ENCODE assay signal across 26 cellular contexts in genomic region chr18:79318142-79318673, GRCh38.
DNase-seq lines count a peak whose midpoint lies in the region; ATAC-seq and TF ChIP-seq lines count a peak whose summit lies in the region.
"Had no signal": no experiment of that assay in that cellular context is flagged by ENCODE, and none has a peak within 500 bp of the region (broad histone marks: within the 10 kb centered on the region; RNA-seq: fewer than 3 reads in every experiment).

No MANE protein-coding gene starts in this region.

- no peaks in the 10 kb centered on the region for H3K79me2 ChIP-seq in DND-41 (ENCODE audit: insufficient read depth, low read length)

- no peak overlapping the region for H3K4me2 ChIP-seq in DND-41 (ENCODE audit: insufficient read depth, low read length)

- no peak for TF ChIP-seq CTCF in DND-41 (IDR thresholded peaks at IDR 0.05; ENCODE audit: borderline replicate concordance, extremely low read depth, low read length, poor library complexity, severe bottlenecking)

- H3K27me3 Mint-ChIP-seq in activated CD4-positive, alpha-beta T cell treated with anti-CD3 and anti-CD28 coated beads for 36 hours, result no peaks in the 10 kb centered on the region
- H3K27me3 Mint-ChIP-seq in activated T-helper 17 cell treated with anti-CD3 and anti-CD28 coated beads, Interleukin-2, amount 50 U/mL, for 72 hours, result no peaks in the 10 kb centered on the region
- no peaks in the 10 kb centered on the region for H3K27me3 Mint-ChIP-seq in natural killer cell treated with Interleukin-12 subunit alpha and Interleukin-12 subunit beta and Interleukin-15 and Interleukin-18, amount 100 ng/mL, for 72 hours
- H3K27me3 Mint-ChIP-seq: activated CD4-positive, alpha-beta memory T cell treated with anti-CD3 and anti-CD28 coated beads, Interleukin-2, amount 10 ng/mL, durations not matched to agents 7 days and 5 days; activated naive CD4-positive, alpha-beta T cell treated with anti-CD3 and anti-CD28 coated beads, Interleukin-2, amount 10 ng/mL, durations not matched to agents 7 days and 5 days had no signal

- H3K9me3 ChIP-seq in DND-41 (ENCODE audit: insufficient read depth, low read length, severe bottlenecking), result no peaks in the 10 kb centered on the region
- H3K9me3 ChIP-seq: Caco-2, psoas muscle, thoracic aorta, uterus had no signal

- H3K36me3 ChIP-seq in DND-41 (ENCODE audit: insufficient read depth, low read length), result peaks cover 19% of the 10 kb centered on the region
- H3K36me3 ChIP-seq: uterus had no signal

- H3K4me3 Mint-ChIP-seq in activated CD4-positive, alpha-beta T cell treated with anti-CD3 and anti-CD28 coated beads for 36 hours, result no peak overlapping the region
- H3K4me3 Mint-ChIP-seq in activated T-helper 17 cell treated with anti-CD3 and anti-CD28 coated beads, Interleukin-2, amount 50 U/mL, for 72 hours, result no peak overlapping the region
- peak overlapping the region; percentile 70 for H3K4me3 Mint-ChIP-seq in natural killer cell treated with Interleukin-12 subunit alpha and Interleukin-12 subunit beta and Interleukin-15 and Interleukin-18, amount 100 ng/mL, for 72 hours
- H3K4me3 Mint-ChIP-seq: activated CD4-positive, alpha-beta memory T cell treated with anti-CD3 and anti-CD28 coated beads, Interleukin-2, amount 10 ng/mL, durations not matched to agents 7 days and 5 days; activated naive CD4-positive, alpha-beta T cell treated with anti-CD3 and anti-CD28 coated beads, Interleukin-2, amount 10 ng/mL, durations not matched to agents 7 days and 5 days had no signal

- H3K4me3 ChIP-seq in DND-41 (ENCODE audit: low read depth in 1 of 2, low read length in 2 of 2), result no peak overlapping the region
- H3K4me3 ChIP-seq: psoas muscle, thoracic aorta, uterus had no signal

- H3K27me3 ChIP-seq in DND-41 (ENCODE audit: insufficient read depth, low read length, poor library complexity), result no peaks in the 10 kb centered on the region
- H3K27me3 ChIP-seq: uterus had no signal

- H3K9me3 Mint-ChIP-seq in activated CD4-positive, alpha-beta T cell treated with anti-CD3 and anti-CD28 coated beads for 36 hours (ENCODE audit: low read depth), result peaks cover 13% of the 10 kb centered on the region
- H3K9me3 Mint-ChIP-seq in activated T-helper 17 cell treated with anti-CD3 and anti-CD28 coated beads, Interleukin-2, amount 50 U/mL, for 72 hours, result no peaks in the 10 kb centered on the region
- peaks cover 4% of the 10 kb centered on the region for H3K9me3 Mint-ChIP-seq in natural killer cell treated with Interleukin-12 subunit alpha and Interleukin-12 subunit beta and Interleukin-15 and Interleukin-18, amount 100 ng/mL, for 72 hours
- H3K9me3 Mint-ChIP-seq: activated CD4-positive, alpha-beta memory T cell treated with anti-CD3 and anti-CD28 coated beads, Interleukin-2, amount 10 ng/mL, durations not matched to agents 7 days and 5 days had no signal

- POLR2A ChIA-PET in activated CD4-positive, alpha-beta T cell treated with anti-CD3 and anti-CD28 coated beads for 36 hours (lab: Charles Lee), result no interaction called here

- peak overlapping the region; percentile 7 for H3K27ac Mint-ChIP-seq in activated CD4-positive, alpha-beta T cell treated with anti-CD3 and anti-CD28 coated beads for 36 hours
- H3K27ac Mint-ChIP-seq in activated T-helper 17 cell treated with anti-CD3 and anti-CD28 coated beads, Interleukin-2, amount 50 U/mL, for 72 hours, result peak overlapping the region; percentile 67
- H3K27ac Mint-ChIP-seq in natural killer cell treated with Interleukin-12 subunit alpha and Interleukin-12 subunit beta and Interleukin-15 and Interleukin-18, amount 100 ng/mL, for 72 hours, result peak overlapping the region; percentile 21 to 48
- H3K27ac Mint-ChIP-seq: activated CD4-positive, alpha-beta memory T cell treated with anti-CD3 and anti-CD28 coated beads, Interleukin-2, amount 10 ng/mL, durations not matched to agents 7 days and 5 days; activated naive CD4-positive, alpha-beta T cell treated with anti-CD3 and anti-CD28 coated beads, Interleukin-2, amount 10 ng/mL, durations not matched to agents 7 days and 5 days had no signal

- intact Hi-C loops in activated CD4-positive, alpha-beta T cell treated with anti-CD3 and anti-CD28 coated beads for 36 hours (cut with DNase I, micrococcal nuclease), result no loop called here

- no peak overlapping the region for H2AFZ ChIP-seq in DND-41 (ENCODE audit: low read depth, low read length)

- no peak overlapping the region for H3K27ac ChIP-seq in DND-41 (ENCODE audit: low read length)
- H3K27ac ChIP-seq: psoas muscle, RWPE1, thoracic aorta, uterus had no signal

- no peak for DNase-seq in activated CD4-positive, alpha-beta T cell treated with anti-CD3 and anti-CD28 coated beads for 36 hours
- no peak for DNase-seq in activated CD4-positive, alpha-beta T cell treated with anti-CD3 and anti-CD28 coated beads for 4 hours
- DNase-seq in DND-41, result peak; percentile 13
- no peak for DNase-seq in natural killer cell treated with Interleukin-12 subunit alpha and Interleukin-12 subunit beta and Interleukin-15 and Interleukin-18, amount 100 ng/mL, for 72 hours (ENCODE audit: low spot score)
- no peak for DNase-seq in dedifferentiated amniotic fluid mesenchymal stem cell (ENCODE audit: extremely low spot score)
- no peak for DNase-seq in activated gamma-delta T cell (lab: John Stamatoyannopoulos, UW)
- no peak for DNase-seq in hippocampal formation (lab: John Stamatoyannopoulos, UW)
- DNase-seq: 8988T; activated CD4-positive, alpha-beta memory T cell treated with anti-CD3 and anti-CD28 coated beads, Interleukin-2, amount 10 ng/mL, durations not matched to agents 7 days and 5 days; activated naive CD4-positive, alpha-beta T cell treated with anti-CD3 and anti-CD28 coated beads, Interleukin-2, amount 10 ng/mL, durations not matched to agents 7 days and 5 days; activated T-cell treated with anti-CD3 and anti-CD28 coated beads, Interleukin-2, amount 50 U/mL, for 1 hour; Caco-2; GDM1; KG1; left colon; MM.1S; NCI-H1417; NCI-H226; nucleus accumbens; psoas muscle; stimulated activated naive CD8-positive, alpha-beta T cell treated with anti-CD3 and anti-CD28 coated beads, Interleukin-15, Interleukin-2, amounts not matched to agents 100 U/mL and 50 U/mL, for 24 hours; T-helper 1 cell; uterus had no signal

- no peak overlapping the region for H3K9ac ChIP-seq in DND-41 (ENCODE audit: low read depth, low read length)

- H4K20me1 ChIP-seq in DND-41 (ENCODE audit: insufficient read depth, low read length), result no peaks in the 10 kb centered on the region

- ATAC-seq in activated CD4-positive, alpha-beta T cell treated with anti-CD3 and anti-CD28 coated beads for 36 hours, result no peak
- ATAC-seq in DND-41 (ENCODE audit: insufficient read depth, low read depth), result peak; percentile 63
- ATAC-seq in activated T-helper 17 cell treated with anti-CD3 and anti-CD28 coated beads, Interleukin-2, amount 50 U/mL, for 72 hours (replicated peaks), result no peak
- peak in 1 of 2 donors; percentile 48 for ATAC-seq in natural killer cell treated with Interleukin-12 subunit alpha and Interleukin-12 subunit beta and Interleukin-15 and Interleukin-18, amount 100 ng/mL, for 72 hours
- ATAC-seq: left colon; psoas muscle; stimulated activated naive CD8-positive, alpha-beta T cell treated with anti-CD3 and anti-CD28 coated beads, Interleukin-15, Interleukin-2, amounts not matched to agents 100 U/mL and 50 U/mL, for 24 hours had no signal

- H3K4me1 ChIP-seq in DND-41 (ENCODE audit: insufficient read depth, low read length), result peaks cover 6% of the 10 kb centered on the region; the same call in 1 of the 2 replicates
- H3K4me1 ChIP-seq: Caco-2, psoas muscle, uterus had no signal

- CTCF ChIA-PET in activated CD4-positive, alpha-beta T cell treated with anti-CD3 and anti-CD28 coated beads for 36 hours (lab: Charles Lee), result interaction anchor here (0.5 to 0.6 kb wide), 2 partner anchors 12 to 508 kb away, joined by 3 read pairs; no protein-coding TSS in a partner anchor

- H3K4me1 Mint-ChIP-seq in activated CD4-positive, alpha-beta T cell treated with anti-CD3 and anti-CD28 coated beads for 36 hours, result peaks cover 14% of the 10 kb centered on the region
- H3K4me1 Mint-ChIP-seq in activated T-helper 17 cell treated with anti-CD3 and anti-CD28 coated beads, Interleukin-2, amount 50 U/mL, for 72 hours, result peaks cover 8% of the 10 kb centered on the region
- H3K4me1 Mint-ChIP-seq in natural killer cell treated with Interleukin-12 subunit alpha and Interleukin-12 subunit beta and Interleukin-15 and Interleukin-18, amount 100 ng/mL, for 72 hours (ENCODE audit: low read depth in 2 of 2), result peaks cover 27 to 28% of the 10 kb centered on the region in 2 donors

- H3K36me3 Mint-ChIP-seq in activated CD4-positive, alpha-beta T cell treated with anti-CD3 and anti-CD28 coated beads for 36 hours (ENCODE audit: low read depth), result peaks cover 40% of the 10 kb centered on the region
- H3K36me3 Mint-ChIP-seq in activated T-helper 17 cell treated with anti-CD3 and anti-CD28 coated beads, Interleukin-2, amount 50 U/mL, for 72 hours (ENCODE audit: low read depth), result peaks cover 53% of the 10 kb centered on the region
- peaks cover 7% of the 10 kb centered on the region for H3K36me3 Mint-ChIP-seq in natural killer cell treated with Interleukin-12 subunit alpha and Interleukin-12 subunit beta and Interleukin-15 and Interleukin-18, amount 100 ng/mL, for 72 hours

Comparison
In these comparisons a context has a peak if more than half of its experiments do, and no peak if none do; other contexts are left out.
1. H3K27ac Mint-ChIP-seq: peak in every context shown above with its lines; median percentile 67 in activated T-helper 17 cell treated with anti-CD3 and anti-CD28 coated beads, Interleukin-2, amount 50 U/mL, for 72 hours; 34 in natural killer cell treated with Interleukin-12 subunit alpha and Interleukin-12 subunit beta and Interleukin-15 and Interleukin-18, amount 100 ng/mL, for 72 hours; 7 in activated CD4-positive, alpha-beta T cell treated with anti-CD3 and anti-CD28 coated beads for 36 hours.